Comparison of ENCODE assay signal across 8 cellular contexts in genomic region chr13:82688400-82688999, GRCh38.
DNase-seq lines count a peak whose midpoint lies in the region; ATAC-seq and TF ChIP-seq lines count a peak whose summit lies in the region.

No MANE protein-coding gene starts in this region.

- H3K27me3 ChIP-seq in SJCRH30: no peaks in the 10 kb centered on the region

- H3K27ac ChIP-seq in SJCRH30: no peak overlapping the region

- H3K4me3 ChIP-seq in SJCRH30: peak overlapping the region; percentile 12; the same call in 1 of the 2 replicates

- H3K36me3 Mint-ChIP-seq in immature natural killer cell: no peaks in the 10 kb centered on the region

- DNase-seq in SJCRH30: no peak
- peak in 2 of 3 donors; percentile 8 to 35 for DNase-seq in immature natural killer cell
- no peak for DNase-seq in NCI-H2227 treated with DMSO at 0.1 percent for 48 hours (lab: John Stamatoyannopoulos, UW)
- no peak for DNase-seq in activated CD8-positive, alpha-beta memory T cell treated with anti-CD3 and anti-CD28 coated beads, Interleukin-2, amount 50 U/mL, for 4 hours
- DNase-seq in GM13976 (ENCODE audit: low spot score): no peak
- DNase-seq in NCI-H128 (lab: John Stamatoyannopoulos, UW; ENCODE audit: unreplicated experiment): no peak

- H3K9me3 ChIP-seq in SJCRH30 (replicated peaks): no peaks in the 10 kb centered on the region

- peaks cover 18 to 29% of the 10 kb centered on the region in 2 donors for H3K4me1 Mint-ChIP-seq in immature natural killer cell

- TF ChIP-seq CTCF in GM13976 (IDR thresholded peaks at IDR 0.05; ENCODE audit: borderline replicate concordance, control extremely low read depth, extremely low read depth, insufficient read depth, missing control alignments): no peak

- no peaks in the 10 kb centered on the region for H3K36me3 ChIP-seq in SJCRH30

- H3K9me3 Mint-ChIP-seq in immature natural killer cell: peaks cover 0 to 4% (median 0%) of the 10 kb centered on the region in 6 donors

- peak overlapping the region; percentile 70 to 84 (median 73) for H3K4me3 Mint-ChIP-seq in immature natural killer cell

- H3K27ac Mint-ChIP-seq in immature natural killer cell: peak overlapping the region; percentile 8 to 89 (median 68)

- in situ Hi-C loops in GM13976 (cut with MboI; ENCODE audit: low sequenced_read_pairs, unreplicated experiment): no loop called here

- H3K4me1 ChIP-seq in SJCRH30: no peaks in the 10 kb centered on the region

- peaks cover 0 to 2% (median 0%) of the 10 kb centered on the region in 3 donors for H3K27me3 Mint-ChIP-seq in immature natural killer cell (ENCODE audit: low read depth in 3 of 3)

- ATAC-seq in GM18868 (IDR thresholded peaks at IDR 0.05; ENCODE audit: unreplicated experiment): peak; percentile 78
- ATAC-seq in HG02759 (IDR thresholded peaks at IDR 0.05; ENCODE audit: unreplicated experiment): peak; percentile 90

Comparison
In these comparisons a context has a peak if more than half of its experiments do, and no peak if none do; other contexts are left out.
1. DNase-seq: peak in immature natural killer cell (2 of 3); none in SJCRH30 (0 of 2), NCI-H2227 treated with DMSO at 0.1 percent for 48 hours (single experiment), activated CD8-positive, alpha-beta memory T cell treated with anti-CD3 and anti-CD28 coated beads, Interleukin-2, amount 50 U/mL, for 4 hours (single experiment), GM13976 (single experiment) and NCI-H128 (single experiment).